16 cellular contexts compared by ENCODE assay signal in the genomic region with DNA sequence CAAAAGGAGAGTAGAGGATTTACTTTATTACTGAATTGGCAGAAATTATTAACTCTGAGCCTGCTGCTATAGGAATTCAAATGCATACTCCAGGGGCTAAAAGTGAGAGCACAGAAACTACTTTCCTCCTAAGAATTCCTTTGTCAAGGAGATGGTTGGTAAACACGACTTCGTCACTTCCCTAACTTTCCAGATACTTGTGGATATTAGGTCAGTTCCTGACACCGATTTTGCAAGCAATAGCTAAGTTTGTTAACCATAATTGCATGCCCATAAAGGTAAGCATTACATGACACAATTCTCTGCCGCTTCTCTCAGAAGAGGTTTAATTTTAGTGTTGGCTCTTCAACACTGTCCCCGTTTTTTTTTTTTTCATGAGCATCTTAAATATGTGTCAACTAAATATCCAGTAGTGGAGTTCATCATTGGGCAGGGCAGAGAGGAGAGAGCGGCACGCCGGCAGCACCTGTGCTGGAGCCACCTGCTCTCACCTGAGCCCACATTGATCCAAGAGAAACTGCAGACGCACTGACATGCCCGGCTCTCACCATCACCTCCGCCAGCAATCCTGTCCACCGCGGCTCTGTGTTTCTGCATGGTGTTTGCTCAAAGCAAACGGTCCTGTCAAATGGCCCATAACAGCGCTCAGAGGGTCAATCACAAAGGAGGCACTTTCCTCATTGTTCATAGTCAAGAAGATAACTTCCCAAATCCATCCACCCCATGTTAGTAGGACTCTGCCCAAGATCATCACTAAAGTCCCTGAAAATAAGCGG. TPM values are rescaled to one million over a fixed set of nuclear protein-coding genes. Genes with fewer than 3 reads are reported as not detected.
DNase-seq lines count a peak whose midpoint lies in the region; ATAC-seq and TF ChIP-seq lines count a peak whose summit lies in the region.
"Had no signal": no experiment of that assay in that cellular context is flagged by ENCODE, and none has a peak within 500 bp of the region (broad histone marks: within the 10 kb centered on the region; RNA-seq: fewer than 3 reads in every experiment).

No MANE protein-coding gene starts in this region.

- no peak overlapping the region for H2AFZ ChIP-seq in Karpas-422 (ENCODE audit: low read length)

- H3K27ac ChIP-seq in Karpas-422 (ENCODE audit: low read length): peak overlapping the region; percentile 97
- peak overlapping the region in 2 of 4 donors; percentile 14 to 98 for H3K27ac ChIP-seq in esophagus muscularis mucosa (replicated peaks in 1 of 4)
- H3K27ac ChIP-seq: A549, colonic mucosa, pancreas, suprapubic skin had no signal

- H3K36me3 ChIP-seq in Karpas-422 (ENCODE audit: insufficient read depth, low read length): peaks cover 20% of the 10 kb centered on the region
- H3K36me3 ChIP-seq in esophagus muscularis mucosa: peaks cover 0 to 27% (median 13%) of the 10 kb centered on the region in 4 donors
- H3K36me3 ChIP-seq: pancreas had no signal

- ATAC-seq in GM21515 (IDR thresholded peaks at IDR 0.05; ENCODE audit: unreplicated experiment): no peak
- ATAC-seq: A549, foreskin keratinocyte, pancreas had no signal

- no peak for TF ChIP-seq EP300 in esophagus muscularis mucosa (IDR thresholded peaks at IDR 0.05)

- H3K27ac Mint-ChIP-seq in T-helper 1 cell treated with Interleukin-12 subunit alpha and Interleukin-12 subunit beta and Interleukin-4 antibody, amounts not matched to agents 30 μg/mL and 1 μg/mL, for 36 hours: no peak overlapping the region
- H3K27ac Mint-ChIP-seq in chondrocyte (ENCODE audit: unreplicated experiment) (peak overlapping the region; percentile 20), neural crest cell (ENCODE audit: unreplicated experiment) (no peak overlapping the region)

- 80% methylated on average over 16 of the region's 16 CpGs for WGBS in esophagus muscularis mucosa

- no peaks in the 10 kb centered on the region for H3K27me3 Mint-ChIP-seq in T-helper 1 cell treated with Interleukin-12 subunit alpha and Interleukin-12 subunit beta and Interleukin-4 antibody, amounts not matched to agents 30 μg/mL and 1 μg/mL, for 36 hours (ENCODE audit: low read depth)
- no peaks in the 10 kb centered on the region for H3K27me3 Mint-ChIP-seq in chondrocyte (ENCODE audit: low read depth)
- no peaks in the 10 kb centered on the region for H3K27me3 Mint-ChIP-seq in neural crest cell (ENCODE audit: low read depth)

- H3K9me3 Mint-ChIP-seq in T-helper 1 cell treated with Interleukin-12 subunit alpha and Interleukin-12 subunit beta and Interleukin-4 antibody, amounts not matched to agents 30 μg/mL and 1 μg/mL, for 36 hours: no peaks in the 10 kb centered on the region
- H3K9me3 Mint-ChIP-seq in chondrocyte (ENCODE audit: low read depth): no peaks in the 10 kb centered on the region
- H3K9me3 Mint-ChIP-seq in neural crest cell: no peaks in the 10 kb centered on the region

- peaks cover 76% of the 10 kb centered on the region for H3K79me2 ChIP-seq in Karpas-422 (ENCODE audit: low read length)

- H3K4me3 ChIP-seq in Karpas-422 (ENCODE audit: low read length) (peak overlapping the region; percentile 97; the same call in 1 of the 2 replicates), esophagus muscularis mucosa (no peak overlapping the region)
- H3K4me3 ChIP-seq: colonic mucosa, pancreas, suprapubic skin had no signal

- H4K20me1 ChIP-seq in Karpas-422 (ENCODE audit: insufficient read depth, low read depth, low read length): peaks cover 68% of the 10 kb centered on the region

- no peak for TF ChIP-seq POLR2A in esophagus muscularis mucosa (IDR thresholded peaks at IDR 0.05; ENCODE audit: low read depth)

- no peaks in the 10 kb centered on the region for H3K27me3 ChIP-seq in Karpas-422 (ENCODE audit: low read length)
- H3K27me3 ChIP-seq in esophagus muscularis mucosa: no peaks in the 10 kb centered on the region
- H3K27me3 ChIP-seq: colonic mucosa, foreskin keratinocyte, pancreas, suprapubic skin had no signal

- no peaks in the 10 kb centered on the region for H3K9me2 ChIP-seq in Karpas-422 (replicated peaks; ENCODE audit: insufficient read depth, low read length)

- H3K4me3 Mint-ChIP-seq in T-helper 1 cell treated with Interleukin-12 subunit alpha and Interleukin-12 subunit beta and Interleukin-4 antibody, amounts not matched to agents 30 μg/mL and 1 μg/mL, for 36 hours: peak overlapping the region; percentile 91
- no peak overlapping the region for H3K4me3 Mint-ChIP-seq in chondrocyte (ENCODE audit: unreplicated experiment)
- peak overlapping the region; percentile 94 for H3K4me3 Mint-ChIP-seq in neural crest cell

- peaks cover 79% of the 10 kb centered on the region for H3K4me1 ChIP-seq in Karpas-422 (ENCODE audit: low read length)
- peaks cover 52 to 84% (median 76%) of the 10 kb centered on the region in 4 donors for H3K4me1 ChIP-seq in esophagus muscularis mucosa
- H3K4me1 ChIP-seq: colonic mucosa had no signal

- peaks cover 45% of the 10 kb centered on the region for H3K4me1 Mint-ChIP-seq in T-helper 1 cell treated with Interleukin-12 subunit alpha and Interleukin-12 subunit beta and Interleukin-4 antibody, amounts not matched to agents 30 μg/mL and 1 μg/mL, for 36 hours (ENCODE audit: low read depth)
- peaks cover 34% of the 10 kb centered on the region for H3K4me1 Mint-ChIP-seq in chondrocyte (ENCODE audit: low read depth)
- peaks cover 27% of the 10 kb centered on the region for H3K4me1 Mint-ChIP-seq in neural crest cell

- peak overlapping the region; percentile 98 for H3K9ac ChIP-seq in Karpas-422 (ENCODE audit: low read length)

- peak overlapping the region; percentile 87 for H3K4me2 ChIP-seq in Karpas-422 (ENCODE audit: low read depth, low read length, poor library complexity, severe bottlenecking)

- no peak for DNase-seq in T-helper 1 cell
- DNase-seq in Karpas-422: no peak
- DNase-seq in chondrocyte (ENCODE audit: low spot score): no peak
- no peak for DNase-seq in neural crest cell (ENCODE audit: low read depth, low spot score)
- DNase-seq in amygdala (lab: John Stamatoyannopoulos, UW): no peak
- DNase-seq in esophagus muscularis mucosa (ENCODE audit: extremely low spot score): no peak
- DNase-seq: colonic mucosa; EL; foreskin keratinocyte; NCI-H1694 treated with DMSO at 0.1 percent for 48 hours; pancreas; stimulated activated CD4-positive, alpha-beta T cell treated with anti-CD3 and anti-CD28 coated beads, Interleukin-4, amount 100 ng/mL, for 4 hours had no signal

- H3K9me3 ChIP-seq in Karpas-422 (ENCODE audit: low read length) (no peaks in the 10 kb centered on the region), esophagus muscularis mucosa (no peaks in the 10 kb centered on the region)
- H3K9me3 ChIP-seq: A549, colonic mucosa, pancreas, suprapubic skin had no signal

- H3K36me3 Mint-ChIP-seq in T-helper 1 cell treated with Interleukin-12 subunit alpha and Interleukin-12 subunit beta and Interleukin-4 antibody, amounts not matched to agents 30 μg/mL and 1 μg/mL, for 36 hours (ENCODE audit: low read depth): peaks cover 18% of the 10 kb centered on the region
- H3K36me3 Mint-ChIP-seq in chondrocyte (ENCODE audit: low read depth) (no peaks in the 10 kb centered on the region), neural crest cell (ENCODE audit: low read depth) (no peaks in the 10 kb centered on the region)

- intact Hi-C loops in esophagus muscularis mucosa (cut with DNase I): loop anchor here (5.0 kb wide), 1 partner anchor 53 kb away; a partner anchor contains a TSS

- TF ChIP-seq CTCF in chondrocyte (IDR thresholded peaks at IDR 0.05) (no peak), neural crest cell (conservative IDR thresholded peaks at IDR 0.05) (no peak), esophagus muscularis mucosa (IDR thresholded peaks at IDR 0.05) (no peak)

RNA-seq across cellular contexts. Expression of a gene that starts 2.6 kb away (rescaled TPM):
- 15.0 and 23.7 TPM in 2 replicates for total RNA-seq in Karpas-422 (2014; rRNA removed; shearing (Covaris generic); ENCODE audit: low replicate concordance)
- total RNA-seq in chondrocyte (8.7 to 10.6 TPM (median 8.8 TPM) in 3 replicates), neural crest cell (11.7 and 11.8 TPM in 2 replicates), esophagus muscularis mucosa (10 to 100 TPM in 2 of 4 donors, 1 to 10 TPM in 2; 4.2 to 11.7 (median 8.8) TPM)

RNA-seq across cellular contexts. Expression of a gene that starts 34.6 kb away (rescaled TPM):
- total RNA-seq in Karpas-422 (2014; rRNA removed; shearing (Covaris generic); ENCODE audit: low replicate concordance): 59.8 and 62.0 TPM in 2 replicates
- total RNA-seq in chondrocyte (42.5 to 52.0 TPM (median 47.7 TPM) in 3 replicates), neural crest cell (78.7 and 79.1 TPM in 2 replicates), esophagus muscularis mucosa (10 to 100 TPM; 58.5 to 85.0 (median 69.8) TPM)

RNA-seq across cellular contexts. Expression of a gene that starts 35.6 kb away (rescaled TPM):
- 12.9 and 21.2 TPM in 2 replicates for total RNA-seq in Karpas-422 (2014; rRNA removed; shearing (Covaris generic); ENCODE audit: low replicate concordance)
- 3.1 to 3.7 TPM (median 3.7 TPM) in 3 replicates for total RNA-seq in chondrocyte
- total RNA-seq in neural crest cell: 3.4 and 4.4 TPM in 2 replicates
- 10 to 100 TPM in 1 of 4 donors, 1 to 10 TPM in 3; 6.3 to 10.4 (median 7.7) TPM for total RNA-seq in esophagus muscularis mucosa

RNA-seq across cellular contexts. Expression of a gene that starts 53.2 kb away (rescaled TPM):
- 33.5 and 39.4 TPM in 2 replicates for total RNA-seq in Karpas-422 (2014; rRNA removed; shearing (Covaris generic); ENCODE audit: low replicate concordance)
- total RNA-seq in chondrocyte: 68.1 to 70.0 TPM (median 69.2 TPM) in 3 replicates
- total RNA-seq in neural crest cell: 30.4 and 32.5 TPM in 2 replicates
- total RNA-seq in esophagus muscularis mucosa: 10 to 100 TPM; 22.8 to 39.7 (median 34.0) TPM
